ENCODE assay signal across 18 cellular contexts in genomic region chr12:105474672-105475071, GRCh38.
A peak's percentile ranks its signal among the peaks of the same experiment; 100 is the strongest.
DNase-seq lines count a peak whose midpoint lies in the region; TF ChIP-seq lines count a peak whose summit lies in the region.
"Had no signal": no experiment of that assay in that cellular context is flagged by ENCODE, and none has a peak within 500 bp of the region (broad histone marks: within the 10 kb centered on the region; RNA-seq: fewer than 3 reads in every experiment).

No MANE protein-coding gene starts in this region.

- H3K4me1 ChIP-seq in GM23248 (ENCODE audit: insufficient read depth) (0 out of 2 replicates have a peak, but pooled peaks cover 6% of the 10 kb centered on the region), MM.1S (ENCODE audit: low read length) (peaks cover 18% of the 10 kb centered on the region)
- H3K4me1 ChIP-seq: colonic mucosa, upper lobe of right lung had no signal

- H3K36me3 ChIP-seq in GM23248 (ENCODE audit: low read depth) (no peaks in the 10 kb centered on the region), MM.1S (replicated peaks; ENCODE audit: insufficient read depth, low read length) (no peaks in the 10 kb centered on the region), WERI-Rb-1 (no peaks in the 10 kb centered on the region)
- H3K36me3 ChIP-seq: colonic mucosa, upper lobe of right lung had no signal

- POLR2A ChIA-PET in RWPE1 (lab: Yijun Ruan, JAX; ENCODE audit: low non-redundant PET): no interaction called here

- in situ Hi-C loops in GM23248 (cut with MboI): no loop called here

- DNase-seq in GM23248: peak; percentile 77
- DNase-seq in M059J (ENCODE audit: low read depth): peak; percentile 89
- DNase-seq in RWPE1 (ENCODE audit: low spot score): peak; percentile 26
- DNase-seq in islet precursor cell: peak; percentile 84
- DNase-seq in HK-2 (ENCODE audit: unreplicated experiment): no peak
- DNase-seq in MM.1S: no peak
- no peak for DNase-seq in stimulated activated CD8-positive, alpha-beta memory T cell treated with anti-CD3 and anti-CD28 coated beads, Interleukin-4, amount 100 ng/mL, for 48 hours
- DNase-seq in WERI-Rb-1: no peak
- DNase-seq: activated CD8-positive, alpha-beta T cell treated with anti-CD3 and anti-CD28 coated beads, Interleukin-2, amount 10 ng/mL, durations not matched to agents 7 days and 5 days; aorta; colonic mucosa; NCI-H146; NCI-H524 treated with DMSO at 0.1 percent for 48 hours; nephron progenitor cell; right cardiac atrium; stimulated activated CD4-positive, alpha-beta T cell treated with anti-CD3 and anti-CD28 coated beads, Interleukin-1b, Interleukin-23, amount 100 ng/mL, for 48 hours; upper lobe of right lung had no signal

- no peak overlapping the region for H3K4me2 ChIP-seq in GM23248 (ENCODE audit: unreplicated experiment)
- no peak overlapping the region for H3K4me2 ChIP-seq in MM.1S (ENCODE audit: low read depth, low read length)

- H3K4me3 ChIP-seq in GM23248 (no peak overlapping the region), MM.1S (ENCODE audit: low read length) (no peak overlapping the region), WERI-Rb-1 (ENCODE audit: low read depth, low read length) (no peak overlapping the region)
- H3K4me3 ChIP-seq: colonic mucosa, lung, upper lobe of right lung had no signal

- H3K27ac ChIP-seq in GM23248: no peak overlapping the region
- H3K27ac ChIP-seq in RWPE1: no peak overlapping the region
- no peak overlapping the region for H3K27ac ChIP-seq in MM.1S (ENCODE audit: low read length)
- no peak overlapping the region for H3K27ac ChIP-seq in WERI-Rb-1
- H3K27ac ChIP-seq: colonic mucosa, upper lobe of right lung had no signal

- 33 to 34% methylated on average over 4 of the region's 4 CpGs for WGBS in GM23248 (ENCODE audit: low coverage in 1 of 2, low lambda C conversion rate in 2 of 2, missing lambda C conversion rate in 2 of 2), 2 experiments

- H3F3A ChIP-seq in GM23248 (ENCODE audit: insufficient read depth): no peaks in the 10 kb centered on the region
- peaks cover 13% of the 10 kb centered on the region for H3F3A ChIP-seq in MM.1S (ENCODE audit: insufficient read depth, low read length)

- H2AFZ ChIP-seq in GM23248 (no peak overlapping the region), MM.1S (ENCODE audit: low read length) (no peak overlapping the region)

- H4K20me1 ChIP-seq in GM23248 (ENCODE audit: insufficient read depth) (no peaks in the 10 kb centered on the region), MM.1S (ENCODE audit: insufficient read depth, low read length) (no peaks in the 10 kb centered on the region)

- H3K9me2 ChIP-seq in GM23248 (ENCODE audit: insufficient read depth) (no peaks in the 10 kb centered on the region), MM.1S (replicated peaks; ENCODE audit: insufficient read depth, low read length) (no peaks in the 10 kb centered on the region)

- H3K79me2 ChIP-seq in GM23248 (ENCODE audit: insufficient read depth) (no peaks in the 10 kb centered on the region), MM.1S (ENCODE audit: low read length) (no peaks in the 10 kb centered on the region)

- CTCF ChIA-PET in RWPE1 (lab: Yijun Ruan, JAX): no interaction called here

- H3K9me3 ChIP-seq in GM23248 (ENCODE audit: low read depth): no peaks in the 10 kb centered on the region
- no peaks in the 10 kb centered on the region for H3K9me3 ChIP-seq in MM.1S (replicated peaks; ENCODE audit: insufficient read depth, low read length)
- H3K9me3 ChIP-seq in WERI-Rb-1 (ENCODE audit: severe bottlenecking): no peaks in the 10 kb centered on the region
- H3K9me3 ChIP-seq: colonic mucosa, upper lobe of right lung had no signal

- TF ChIP-seq CTCF in RWPE1 (conservative IDR thresholded peaks at IDR 0.05; ENCODE audit: low read depth): no peak
- TF ChIP-seq CTCF in MM.1S (IDR thresholded peaks at IDR 0.05; ENCODE audit: low read length): no peak
- TF ChIP-seq CTCF in WERI-Rb-1 (IDR thresholded peaks at IDR 0.05; ENCODE audit: low read depth, low read length): no peak

- H3K9ac ChIP-seq in GM23248 (no peak overlapping the region), MM.1S (ENCODE audit: low read length) (no peak overlapping the region)

- H3K27me3 ChIP-seq in GM23248 (replicated peaks; ENCODE audit: insufficient read depth): no peaks in the 10 kb centered on the region
- H3K27me3 ChIP-seq in MM.1S (replicated peaks; ENCODE audit: insufficient read depth, low read length): no peaks in the 10 kb centered on the region
- no peaks in the 10 kb centered on the region for H3K27me3 ChIP-seq in WERI-Rb-1 (ENCODE audit: insufficient read depth, low read depth, severe bottlenecking)
- H3K27me3 ChIP-seq: colonic mucosa, upper lobe of right lung had no signal

Comparison
In these comparisons a context has a peak if more than half of its experiments do, and no peak if none do; other contexts are left out.
1. DNase-seq: peak in GM23248 (single experiment), M059J (single experiment), RWPE1 (single experiment) and islet precursor cell (single experiment); none in HK-2 (single experiment), MM.1S (single experiment), stimulated activated CD8-positive, alpha-beta memory T cell treated with anti-CD3 and anti-CD28 coated beads, Interleukin-4, amount 100 ng/mL, for 48 hours (single experiment) and WERI-Rb-1 (single experiment).